ENCODE assay signal across 12 cellular contexts in the genomic region with DNA sequence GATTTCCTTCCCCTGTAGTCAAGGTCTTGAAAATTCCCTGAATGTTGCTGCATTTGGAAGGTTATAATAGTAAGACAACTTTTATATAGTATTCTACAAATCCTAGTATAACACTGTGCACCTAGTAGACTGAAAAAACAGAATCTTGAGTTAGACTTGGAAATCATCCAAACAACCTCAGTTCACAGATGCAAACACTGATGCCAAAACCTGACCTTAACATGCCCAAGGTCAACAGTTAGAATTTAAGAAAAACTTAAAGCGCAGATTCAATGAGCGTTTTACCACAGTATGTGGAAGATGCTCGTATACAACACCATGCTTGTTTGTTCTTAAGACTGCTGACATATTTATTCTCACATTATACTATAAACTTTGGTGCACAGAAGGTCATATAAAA. TPM values are rescaled to one million over a fixed set of nuclear protein-coding genes. Genes with fewer than 3 reads are reported as not detected.
DNase-seq lines count a peak whose midpoint lies in the region; ATAC-seq and TF ChIP-seq lines count a peak whose summit lies in the region.
"Had no signal": no experiment of that assay in that cellular context is flagged by ENCODE, and none has a peak within 500 bp of the region (broad histone marks: within the 10 kb centered on the region; RNA-seq: fewer than 3 reads in every experiment).

No MANE protein-coding gene starts in this region.

- no peak overlapping the region for H2AFZ ChIP-seq in GM23248

- no peak for TF ChIP-seq POLR2A in stomach (IDR thresholded peaks at IDR 0.05)

- no peak for ATAC-seq in activated naive CD8-positive, alpha-beta T cell treated with anti-CD3 and anti-CD28 coated beads, Interleukin-2, amount 10 ng/mL, durations not matched to agents 7 days and 5 days (ENCODE audit: low read depth)

- intact Hi-C loops in Calu3 (cut with micrococcal nuclease; ENCODE audit: unreplicated experiment) (loop anchor here (5.0 to 10.0 kb wide), 2 partner anchors 84 to 273 kb away; no protein-coding TSS in a partner anchor), stomach (cut with DNase I; ENCODE audit: low total_unique reads) (no loop called here)

- POLR2A ChIA-PET in activated naive CD8-positive, alpha-beta T cell treated with anti-CD3 and anti-CD28 coated beads, Interleukin-2, amount 10 ng/mL, durations not matched to agents 7 days and 5 days (lab: Charles Lee) = interaction anchor here (1.5 to 4.2 kb wide), 2 partner anchors 25 to 29 kb away, joined by 3 to 33 read pairs; no protein-coding TSS in a partner anchor

- H4K20me1 ChIP-seq in GM23248 (ENCODE audit: insufficient read depth) = no peaks in the 10 kb centered on the region

- peaks cover 16% of the 10 kb centered on the region for H3K4me1 ChIP-seq in GM23248 (ENCODE audit: insufficient read depth)
- peaks cover 0 to 45% (median 26%) of the 10 kb centered on the region in 4 donors for H3K4me1 ChIP-seq in stomach

- no peak for TF ChIP-seq CTCF in Calu3 (IDR thresholded peaks at IDR 0.05; ENCODE audit: unreplicated experiment)
- TF ChIP-seq CTCF in stomach (IDR thresholded peaks at IDR 0.05) = no peak

- in situ Hi-C loops in GM23248 (cut with MboI) = no loop called here

- H3K4me3 ChIP-seq in GM23248 (no peak overlapping the region), stomach (peak overlapping the region in 1 of 4 donors; percentile 90)

- BruUV-seq in Calu3 (replicated peaks; lab: Mats Ljungman, UMichigan) = no TSS peak

- H3K27ac ChIP-seq in GM23248 = peak overlapping the region; percentile 52; the same call in 1 of the 2 replicates
- H3K27ac ChIP-seq in stomach = no peak overlapping the region
- H3K27ac ChIP-seq: SJSA1 had no signal

- H3K9ac ChIP-seq in GM23248 = no peak overlapping the region

- H3K4me3 Mint-ChIP-seq in Calu3 (ENCODE audit: low read depth, unreplicated experiment) = peak overlapping the region; percentile 76
- H3K4me3 Mint-ChIP-seq in activated naive CD8-positive, alpha-beta T cell treated with anti-CD3 and anti-CD28 coated beads, Interleukin-2, amount 10 ng/mL, durations not matched to agents 7 days and 5 days = peak overlapping the region; percentile 65

- no peaks in the 10 kb centered on the region for H3K27me3 ChIP-seq in GM23248 (replicated peaks; ENCODE audit: insufficient read depth)
- no peaks in the 10 kb centered on the region for H3K27me3 ChIP-seq in stomach
- H3K27me3 ChIP-seq: MG63, SJSA1 had no signal

- peaks cover 71% of the 10 kb centered on the region for H3K79me2 ChIP-seq in GM23248 (ENCODE audit: insufficient read depth)

- peaks cover 10% of the 10 kb centered on the region for H3K4me1 Mint-ChIP-seq in Calu3 (ENCODE audit: low read depth, unreplicated experiment)
- H3K4me1 Mint-ChIP-seq in activated naive CD8-positive, alpha-beta T cell treated with anti-CD3 and anti-CD28 coated beads, Interleukin-2, amount 10 ng/mL, durations not matched to agents 7 days and 5 days = peaks cover 51% of the 10 kb centered on the region

- H3K9me3 ChIP-seq in GM23248 (ENCODE audit: low read depth) (no peaks in the 10 kb centered on the region), stomach (no peaks in the 10 kb centered on the region)
- H3K9me3 ChIP-seq: MG63 had no signal

- TF ChIP-seq EP300 in stomach (IDR thresholded peaks at IDR 0.05) = no peak

- no peaks in the 10 kb centered on the region for H3K9me3 Mint-ChIP-seq in Calu3 (ENCODE audit: low read depth, unreplicated experiment)
- peaks cover 1% of the 10 kb centered on the region for H3K9me3 Mint-ChIP-seq in activated naive CD8-positive, alpha-beta T cell treated with anti-CD3 and anti-CD28 coated beads, Interleukin-2, amount 10 ng/mL, durations not matched to agents 7 days and 5 days

- WGBS in GM23248 (ENCODE audit: low coverage in 1 of 2, low lambda C conversion rate in 2 of 2, missing lambda C conversion rate in 2 of 2), 2 experiments = 81 to 83% methylated on average over 3 of the region's 3 CpGs
- WGBS in stomach, 5 donors = 65 to 84% (median 72%) methylated on average over 3 of the region's 3 CpGs

- H3K27ac Mint-ChIP-seq in Calu3 (ENCODE audit: unreplicated experiment) = no peak overlapping the region
- H3K27ac Mint-ChIP-seq in activated naive CD8-positive, alpha-beta T cell treated with anti-CD3 and anti-CD28 coated beads, Interleukin-2, amount 10 ng/mL, durations not matched to agents 7 days and 5 days = no peak overlapping the region

- no peaks in the 10 kb centered on the region for H3K36me3 ChIP-seq in GM23248 (ENCODE audit: low read depth)
- H3K36me3 ChIP-seq in stomach = no peaks in the 10 kb centered on the region
- H3K36me3 ChIP-seq: MG63 had no signal

- H3K4me2 ChIP-seq in GM23248 (ENCODE audit: unreplicated experiment) = peak overlapping the region; percentile 89

- H3F3A ChIP-seq in GM23248 (ENCODE audit: insufficient read depth) = peaks cover 16% of the 10 kb centered on the region

- H3K27me3 Mint-ChIP-seq in Calu3 (ENCODE audit: unreplicated experiment) = no peaks in the 10 kb centered on the region
- no peaks in the 10 kb centered on the region for H3K27me3 Mint-ChIP-seq in activated naive CD8-positive, alpha-beta T cell treated with anti-CD3 and anti-CD28 coated beads, Interleukin-2, amount 10 ng/mL, durations not matched to agents 7 days and 5 days

- no peaks in the 10 kb centered on the region for H3K9me2 ChIP-seq in GM23248 (ENCODE audit: insufficient read depth)

- H3K36me3 Mint-ChIP-seq in Calu3 (ENCODE audit: insufficient read depth, unreplicated experiment) = peaks cover 25% of the 10 kb centered on the region
- H3K36me3 Mint-ChIP-seq in activated naive CD8-positive, alpha-beta T cell treated with anti-CD3 and anti-CD28 coated beads, Interleukin-2, amount 10 ng/mL, durations not matched to agents 7 days and 5 days = peaks cover 34% of the 10 kb centered on the region

- DNase-seq in Calu3 = no peak
- DNase-seq in GM23248 = no peak
- no peak for DNase-seq in activated naive CD8-positive, alpha-beta T cell treated with anti-CD3 and anti-CD28 coated beads, Interleukin-2, amount 10 ng/mL, durations not matched to agents 7 days and 5 days
- DNase-seq in midbrain (lab: John Stamatoyannopoulos, UW) = peak; percentile 30
- DNase-seq in NCI-H1694 treated with DMSO at 0.1 percent for 48 hours (lab: John Stamatoyannopoulos, UW) = no peak
- no peak for DNase-seq in activated effector memory CD4-positive, alpha-beta T cell treated with Interleukin-2 at 50 U/mL for 16 hours
- DNase-seq in SKM-1 treated with dmso at 0.1 percent for 144 hours (lab: John Stamatoyannopoulos, UW; ENCODE audit: unreplicated experiment) = no peak
- DNase-seq in stomach = no peak
- DNase-seq: central memory CD4-positive, alpha-beta T cell; MG63; NCI-H510A had no signal

- CTCF ChIA-PET in Calu3 (lab: Charles Lee) = no interaction called here

RNA-seq across cellular contexts. Expression of a gene that starts 3.0 kb away (rescaled TPM):
- total RNA-seq in Calu3 (2022) (22.7 and 24.2 TPM in 2 replicates), stomach (10 to 100 TPM in 4 of 5 donors, 1 to 10 TPM in 1; 6.7 to 61.3 (median 18.3) TPM)
- 19.8 and 134 TPM in 2 replicates for total RNA-seq in GM23248 (2014; rRNA removed; shearing (Covaris generic))
- polyA plus RNA-seq in GM23248 (2016; fragmentation: Nextera tagmentation; extraction: Ambion mirVana) (26.9 and 27.7 TPM in 2 replicates), stomach (10 to 100 TPM in 1 of 3 donors, 1 to 10 TPM in 2; 8.0 to 12.1 (median 9.4) TPM)
- total RNA-seq in activated naive CD8-positive, alpha-beta T cell treated with anti-CD3 and anti-CD28 coated beads, Interleukin-2, amount 10 ng/mL, durations not matched to agents 7 days and 5 days = 100 to 1,000 TPM; 179 to 199 TPM
